Comparison of ENCODE assay signal across 10 cellular contexts in the genomic region with DNA sequence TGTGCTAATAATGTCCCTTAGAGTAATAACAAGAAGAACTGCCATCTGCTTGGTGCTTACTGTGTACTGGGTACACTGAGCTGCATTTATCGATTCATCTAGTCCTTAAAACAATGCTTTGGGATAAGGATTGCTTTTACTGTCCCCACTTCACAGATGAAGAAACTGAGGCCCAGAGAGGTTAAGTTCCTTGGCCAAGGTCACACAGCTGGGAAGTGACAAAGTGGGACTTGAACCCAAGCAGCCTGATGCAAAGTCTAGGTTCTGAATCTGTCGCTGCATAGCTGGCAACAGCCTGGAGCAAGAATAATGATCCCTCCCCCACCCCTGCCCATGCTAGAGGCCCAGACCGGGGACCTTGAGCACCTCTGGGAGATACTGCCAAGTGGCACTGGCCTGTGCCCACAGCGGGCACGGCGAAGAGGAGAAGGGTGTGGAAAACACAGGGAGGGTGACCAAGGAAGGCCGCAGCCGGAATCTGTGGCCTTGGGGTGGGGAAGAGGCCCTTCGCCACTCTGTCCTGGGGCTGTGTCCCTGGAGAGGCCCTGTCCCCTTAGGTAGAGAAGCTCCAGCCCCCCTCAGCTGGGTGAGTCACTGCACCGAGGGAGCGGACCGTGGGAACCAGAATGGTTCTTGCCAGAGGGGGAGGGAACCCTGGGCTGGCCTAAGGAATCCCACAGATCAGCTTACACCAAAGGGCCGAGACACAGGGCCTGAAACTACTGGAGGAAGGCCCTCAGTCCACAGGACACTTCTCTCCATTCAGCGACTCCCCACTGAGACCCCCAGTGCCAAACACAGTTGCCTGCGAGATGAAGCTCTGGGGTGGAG. TPM values are rescaled to one million over a fixed set of nuclear protein-coding genes. Genes with fewer than 3 reads are reported as not detected.
DNase-seq lines count a peak whose midpoint lies in the region; ATAC-seq and TF ChIP-seq lines count a peak whose summit lies in the region.
"Had no signal": no experiment of that assay in that cellular context is flagged by ENCODE, and none has a peak within 500 bp of the region (broad histone marks: within the 10 kb centered on the region; RNA-seq: fewer than 3 reads in every experiment).

No MANE protein-coding gene starts in this region.

- TF ChIP-seq POLR2A in esophagus muscularis mucosa (IDR thresholded peaks at IDR 0.05; ENCODE audit: low read depth), result no peak

- no peaks in the 10 kb centered on the region for H3K9me3 Mint-ChIP-seq in nephron progenitor cell
- H3K9me3 Mint-ChIP-seq: activated naive CD4-positive, alpha-beta T cell treated with anti-CD3 and anti-CD28 coated beads, Interleukin-2, amount 10 ng/mL, durations not matched to agents 7 days and 5 days had no signal

- H3K4me3 ChIP-seq in NT2/D1 (ENCODE audit: insufficient read length, low read depth) (peak overlapping the region; percentile 75), esophagus muscularis mucosa (peak overlapping the region; percentile 65 to 75 (median 68))

- peak overlapping the region; percentile 80 to 85 (median 82) for H3K27ac ChIP-seq in esophagus muscularis mucosa (replicated peaks in 1 of 4)

- intact Hi-C loops in esophagus muscularis mucosa (cut with DNase I), result loop anchor here (5.0 kb wide), 1 partner anchor 111 kb away; no protein-coding TSS in a partner anchor

- H3K36me3 Mint-ChIP-seq in nephron progenitor cell (ENCODE audit: low read depth), result no peaks in the 10 kb centered on the region

- TF ChIP-seq CTCF in esophagus muscularis mucosa (IDR thresholded peaks at IDR 0.05) (no peak), nephron progenitor cell (IDR thresholded peaks at IDR 0.05) (no peak)

- H3K36me3 ChIP-seq in NT2/D1 (ENCODE audit: insufficient read depth, insufficient read length, low read length) (peaks cover 53% of the 10 kb centered on the region), esophagus muscularis mucosa (peaks cover 0 to 16% (median 0%) of the 10 kb centered on the region in 4 donors)

- peak overlapping the region; percentile 85 for H3K9ac ChIP-seq in NT2/D1 (ENCODE audit: insufficient read length, low read depth)

- H3K27me3 ChIP-seq in NT2/D1 (ENCODE audit: insufficient read depth, insufficient read length), result peaks cover 13% of the 10 kb centered on the region
- peaks cover 0 to 20% (median 10%) of the 10 kb centered on the region in 4 donors for H3K27me3 ChIP-seq in esophagus muscularis mucosa

- WGBS in esophagus muscularis mucosa, result 77% methylated on average over 11 of the region's 15 CpGs

- peak overlapping the region; percentile 93 for H3K4me3 Mint-ChIP-seq in nephron progenitor cell
- H3K4me3 Mint-ChIP-seq: activated naive CD4-positive, alpha-beta T cell treated with anti-CD3 and anti-CD28 coated beads, Interleukin-2, amount 10 ng/mL, durations not matched to agents 7 days and 5 days had no signal

- no peak for ATAC-seq in GM21619 (IDR thresholded peaks at IDR 0.05; ENCODE audit: unreplicated experiment)

- H3K9me3 ChIP-seq in NT2/D1 (ENCODE audit: insufficient read depth, low read length) (no peaks in the 10 kb centered on the region), esophagus muscularis mucosa (no peaks in the 10 kb centered on the region)

- DNase-seq in AG08395 (ENCODE audit: low spot score) (peak; percentile 93), NT2/D1 (ENCODE audit: low read depth, low spot score) (no peak), esophagus muscularis mucosa (ENCODE audit: extremely low spot score) (no peak), nephron progenitor cell (peak; percentile 73), NCI-H146 (lab: John Stamatoyannopoulos, UW) (no peak), SKM-1 (lab: John Stamatoyannopoulos, UW; ENCODE audit: unreplicated experiment) (no peak), NOMO-1 treated with dmso at 0.1 percent for 144 hours (lab: John Stamatoyannopoulos, UW; ENCODE audit: unreplicated experiment) (no peak)
- DNase-seq: activated naive CD4-positive, alpha-beta T cell treated with anti-CD3 and anti-CD28 coated beads, Interleukin-2, amount 10 ng/mL, durations not matched to agents 7 days and 5 days; KBM-7 had no signal

- no peak for TF ChIP-seq EP300 in esophagus muscularis mucosa (IDR thresholded peaks at IDR 0.05)

- peaks cover 82% of the 10 kb centered on the region for H3K4me1 Mint-ChIP-seq in nephron progenitor cell

- peaks cover 34% of the 10 kb centered on the region for H3K27me3 Mint-ChIP-seq in nephron progenitor cell (ENCODE audit: low read depth, poor library complexity)

- H3K4me1 ChIP-seq in NT2/D1 (ENCODE audit: insufficient read depth, insufficient read length) (peaks cover 60% of the 10 kb centered on the region), esophagus muscularis mucosa (peaks cover 61 to 96% (median 93%) of the 10 kb centered on the region in 4 donors)

- peak overlapping the region; percentile 66 for H3K27ac Mint-ChIP-seq in nephron progenitor cell
- H3K27ac Mint-ChIP-seq: activated naive CD4-positive, alpha-beta T cell treated with anti-CD3 and anti-CD28 coated beads, Interleukin-2, amount 10 ng/mL, durations not matched to agents 7 days and 5 days had no signal

RNA-seq across cellular contexts. Expression of gene PLXND1, which starts 3.5 kb away (rescaled TPM):
- 10 to 100 TPM; 50.5 to 89.9 (median 76.6) TPM for total RNA-seq in esophagus muscularis mucosa

RNA-seq across cellular contexts. Expression of gene H1-8, which starts 60.0 kb away (rescaled TPM):
- total RNA-seq in esophagus muscularis mucosa, result not detected

Comparison
In these comparisons a context has a peak if more than half of its experiments do, and no peak if none do; other contexts are left out.
1. DNase-seq: peak in AG08395 (single experiment) and nephron progenitor cell (single experiment); none in NT2/D1 (single experiment), esophagus muscularis mucosa (single experiment), NCI-H146 (single experiment), SKM-1 (single experiment) and NOMO-1 treated with dmso at 0.1 percent for 144 hours (single experiment).